ENCODE assay signal across 22 cellular contexts in the genomic region with DNA sequence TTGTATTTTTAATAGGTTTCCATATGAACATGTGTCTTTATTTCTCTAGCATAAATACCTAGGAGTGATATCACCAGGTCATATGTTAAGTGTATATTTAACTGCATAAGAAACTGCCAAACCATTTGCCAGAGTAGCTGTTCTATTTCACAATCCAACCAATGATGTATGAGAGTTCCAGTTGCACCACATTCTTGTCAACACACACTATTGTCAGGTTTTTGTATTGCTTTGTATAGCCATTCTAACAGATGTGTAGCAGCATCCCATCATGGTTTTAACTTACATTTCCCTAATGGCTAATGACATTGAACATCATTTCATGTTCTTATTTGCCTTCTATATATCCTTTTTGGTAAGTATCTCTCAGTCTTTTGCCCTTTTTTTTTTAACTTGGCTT. TPM values are rescaled to one million over a fixed set of nuclear protein-coding genes. Genes with fewer than 3 reads are reported as not detected.
A peak's percentile ranks its signal among the peaks of the same experiment; 100 is the strongest.
DNase-seq lines count a peak whose midpoint lies in the region; ATAC-seq, FAIRE-seq and TF ChIP-seq lines count a peak whose summit lies in the region.
"Had no signal": no experiment of that assay in that cellular context is flagged by ENCODE, and none has a peak within 500 bp of the region (broad histone marks: within the 10 kb centered on the region; RNA-seq: fewer than 3 reads in every experiment).

No MANE protein-coding gene starts in this region.

- no peak overlapping the region for H2BK15ac ChIP-seq in IMR-90 (ENCODE audit: low read depth, low read length)

- H3K14ac ChIP-seq in IMR-90 (replicated peaks; ENCODE audit: low read depth, low read length), result no peak overlapping the region

- TF ChIP-seq CTCF in HepG2 (CRISPR knock-in tag; IDR thresholded peaks at IDR 0.05) (no peak), right lobe of liver (IDR thresholded peaks at IDR 0.05) (no peak), IMR-90 (conservative IDR thresholded peaks at IDR 0.05; ENCODE audit: low read depth, low read length) (no peak), pancreas (IDR thresholded peaks at IDR 0.05) (no peak)

- no peaks in the 10 kb centered on the region for H3K36me3 ChIP-seq in HepG2 (replicated peaks in 1 of 2; ENCODE audit: control insufficient read depth in 1 of 2, insufficient read depth in 2 of 2, low read length in 2 of 2)
- no peaks in the 10 kb centered on the region for H3K36me3 ChIP-seq in right lobe of liver
- H3K36me3 ChIP-seq in IMR-90 (ENCODE audit: control insufficient read depth, insufficient read depth, low read length), result no peaks in the 10 kb centered on the region
- peaks cover 6 to 70% (median 12%) of the 10 kb centered on the region in 3 donors for H3K36me3 ChIP-seq in pancreas
- H3K36me3 ChIP-seq: BLaER1 had no signal

- H3K18ac ChIP-seq in IMR-90 (ENCODE audit: low read depth, low read length), result no peak overlapping the region

- H2AK9ac ChIP-seq in IMR-90 (replicated peaks; ENCODE audit: low read depth, low read length, poor library complexity), result no peak overlapping the region

- H3K27me3 ChIP-seq in HepG2 (ENCODE audit: control insufficient read depth in 1 of 2, insufficient read depth in 2 of 2, low read length in 2 of 2) (no peaks in the 10 kb centered on the region), right lobe of liver (no peaks in the 10 kb centered on the region), IMR-90 (ENCODE audit: control insufficient read depth, insufficient read depth, low read length) (no peaks in the 10 kb centered on the region), pancreas (no peaks in the 10 kb centered on the region)
- H3K27me3 ChIP-seq: BE2C, BLaER1 had no signal

- no peak for TF ChIP-seq POLR2A in HepG2 (IDR thresholded peaks at IDR 0.05; ENCODE audit: insufficient read depth in 1 of 2, low read depth in 2 of 2, low read length in 2 of 2)
- no peak for TF ChIP-seq POLR2A in right lobe of liver (IDR thresholded peaks at IDR 0.05)
- no peak for TF ChIP-seq POLR2A in IMR-90 (IDR thresholded peaks at IDR 0.05; ENCODE audit: low read depth, low read length)

- H2AK5ac ChIP-seq in IMR-90 (ENCODE audit: low read depth, low read length), result no peak overlapping the region

- no peak overlapping the region for H3K23ac ChIP-seq in IMR-90 (ENCODE audit: low read depth, low read length)

- no peak overlapping the region for H3K4ac ChIP-seq in IMR-90 (ENCODE audit: low read depth, low read length)

- H3K56ac ChIP-seq in IMR-90 (ENCODE audit: extremely low read depth, insufficient read depth, low read length), result no peak overlapping the region

- H3K79me1 ChIP-seq in IMR-90 (ENCODE audit: low read depth in 1 of 2, low read length in 2 of 2), result no peaks in the 10 kb centered on the region

- POLR2A ChIA-PET in HepG2 (lab: Yijun Ruan, JAX), result no interaction called here
- POLR2A ChIA-PET in IMR-90 (lab: Charles Lee; ENCODE audit: unreplicated experiment), result no interaction called here

- peaks cover 3% of the 10 kb centered on the region; the same call in 1 of the 2 replicates for H3K9me1 ChIP-seq in IMR-90 (ENCODE audit: insufficient read depth, low read length)

- TF ChIP-seq RAD21 in HepG2 (CRISPR knock-in tag; IDR thresholded peaks at IDR 0.05), result no peak
- no peak for TF ChIP-seq RAD21 in IMR-90 (IDR thresholded peaks at IDR 0.05; ENCODE audit: low read length)

- H4K5ac ChIP-seq in IMR-90 (ENCODE audit: low read depth, low read length), result no peak overlapping the region

- dilution Hi-C loops in IMR-90 (cut with HindIII; ENCODE audit: low sequenced_read_pairs, unreplicated experiment), result no loop called here

- H3K4me3 ChIP-seq in HepG2 (replicated peaks in 1 of 3; ENCODE audit: insufficient read depth in 1 of 3, low read depth in 2 of 3, low read length in 3 of 3), result no peak overlapping the region
- H3K4me3 ChIP-seq in right lobe of liver, result no peak overlapping the region
- no peak overlapping the region for H3K4me3 ChIP-seq in IMR-90 (ENCODE audit: insufficient read depth, low read depth, low read length)
- peak overlapping the region in 3 of 4 donors; percentile 0 to 56 (median 54) for H3K4me3 ChIP-seq in pancreas
- H3K4me3 ChIP-seq: BLaER1 had no signal

- no peak overlapping the region for H3K9ac ChIP-seq in HepG2 (ENCODE audit: insufficient read depth, low read depth, low read length)
- H3K9ac ChIP-seq in IMR-90 (ENCODE audit: low read depth, low read length), result no peak overlapping the region
- H3K9ac ChIP-seq: BLaER1 had no signal

- no peak overlapping the region for H4K8ac ChIP-seq in IMR-90 (ENCODE audit: low read depth in 2 of 2, low read length in 2 of 2)

- H2BK5ac ChIP-seq in IMR-90 (ENCODE audit: low read depth, low read length, poor library complexity, severe bottlenecking), result no peak overlapping the region

- H3K27ac ChIP-seq in HepG2 (ENCODE audit: extremely low read length, insufficient read depth, low read length) (no peak overlapping the region), right lobe of liver (no peak overlapping the region), IMR-90 (ENCODE audit: insufficient read depth, low read length) (no peak overlapping the region), pancreas (peak overlapping the region in 2 of 4 donors; percentile 9 to 86)
- H3K27ac ChIP-seq: 22Rv1, BLaER1 had no signal

- no peak for FAIRE-seq in HepG2 (lab: Jason Lieb, UNC)
- FAIRE-seq in pancreas (lab: Jason Lieb, UNC), result no peak
- FAIRE-seq: D721Med, G401.6, GM12891, GM19239 had no signal

- H3K9me3 ChIP-seq in HepG2 (ENCODE audit: low read length), result no peaks in the 10 kb centered on the region
- no peaks in the 10 kb centered on the region for H3K9me3 ChIP-seq in right lobe of liver
- H3K9me3 ChIP-seq in IMR-90 (ENCODE audit: control insufficient read depth, insufficient read depth, low read length), result no peaks in the 10 kb centered on the region
- no peaks in the 10 kb centered on the region for H3K9me3 ChIP-seq in pancreas
- H3K9me3 ChIP-seq: BE2C, Caco-2 had no signal

- CTCF ChIA-PET in HepG2 (lab: Yijun Ruan, JAX; ENCODE audit: low intra/inter-chr PET ratio, low total read pairs), result no interaction called here
- CTCF ChIA-PET in IMR-90 (lab: Yijun Ruan, JAX), result no interaction called here

- no peaks in the 10 kb centered on the region for H3K79me2 ChIP-seq in HepG2 (ENCODE audit: insufficient read depth, low read length)

- no peak overlapping the region for H2BK120ac ChIP-seq in IMR-90 (ENCODE audit: low read depth, low read length)

- no peak overlapping the region for H4K91ac ChIP-seq in IMR-90 (ENCODE audit: insufficient read depth, low read depth, low read length)

- H2AFZ ChIP-seq in HepG2 (ENCODE audit: low read length) (no peak overlapping the region), IMR-90 (replicated peaks; ENCODE audit: low read length, poor library complexity) (no peak overlapping the region)

- H3K4me1 ChIP-seq in HepG2 (ENCODE audit: insufficient read depth, low read length) (no peaks in the 10 kb centered on the region), right lobe of liver (no peaks in the 10 kb centered on the region), IMR-90 (ENCODE audit: control insufficient read depth, insufficient read depth, low read length) (no peaks in the 10 kb centered on the region), pancreas (peaks cover 1 to 5% (median 4%) of the 10 kb centered on the region in 3 donors)
- H3K4me1 ChIP-seq: BE2C, Caco-2 had no signal

- no peaks in the 10 kb centered on the region for H4K20me1 ChIP-seq in HepG2 (ENCODE audit: insufficient read depth, low read length)
- H4K20me1 ChIP-seq in IMR-90 (ENCODE audit: insufficient read depth, low read length), result no peaks in the 10 kb centered on the region
- H4K20me1 ChIP-seq: BLaER1 had no signal

- in situ Hi-C loops in HepG2 (cut with HindIII; ENCODE audit: extremely low pct_ligation_motif_present, low pct_unique_long_range_greater_than_20kb) (no loop called here), IMR-90 (cut with MboI; ENCODE audit: low sequenced_read_pairs) (no loop called here)

- H3K4me2 ChIP-seq in HepG2 (ENCODE audit: low read depth, low read length), result no peak overlapping the region
- no peak overlapping the region for H3K4me2 ChIP-seq in IMR-90 (ENCODE audit: low read depth, low read length)
- H3K4me2 ChIP-seq: BLaER1 had no signal

- DNase-seq in HepG2 (ENCODE audit: low spot score), result no peak
- DNase-seq in right lobe of liver, result no peak
- DNase-seq in IMR-90, result no peak
- DNase-seq in pancreas, result no peak
- DNase-seq in T1000 (lab: John Stamatoyannopoulos, UW), result no peak
- DNase-seq in iPS-NIHi11 (ENCODE audit: low spot score), result no peak
- DNase-seq: ACHN; BE2C; C1 segment of cervical spinal cord; Caco-2; Calu3; CD4-positive, alpha-beta memory T cell; CD4-positive, CD25-positive, alpha-beta regulatory T cell; DMS79 treated with DMSO at 0.1 percent for 48 hours; GF-D8 had no signal

- intact Hi-C loops in HepG2 (cut with micrococcal nuclease; ENCODE audit: unreplicated experiment) (no loop called here), right lobe of liver (cut with DNase I) (no loop called here), IMR-90 (cut with micrococcal nuclease) (no loop called here), pancreas (cut with DNase I) (no loop called here)

- no peak overlapping the region for H2BK20ac ChIP-seq in IMR-90 (ENCODE audit: low read depth, low read length)

- no peak for ATAC-seq in HepG2
- ATAC-seq in right lobe of liver, result no peak
- no peak for ATAC-seq in IMR-90 (ENCODE audit: low read depth)
- no peak for ATAC-seq in pancreas

- TF ChIP-seq EP300 in HepG2 (IDR thresholded peaks at IDR 0.05; ENCODE audit: low read depth in 2 of 2, low read length in 2 of 2), result no peak
- TF ChIP-seq EP300 in HepG2 (CRISPR knock-in tag; IDR thresholded peaks at IDR 0.05; ENCODE audit: borderline replicate concordance), result no peak

- no TSS peak for BruUV-seq in HepG2 (replicated peaks; lab: Mats Ljungman, UMichigan)
- no TSS peak for BruUV-seq in IMR-90 (replicated peaks; lab: Mats Ljungman, UMichigan)

RNA-seq across cellular contexts. Expression of a gene that starts 4.1 kb away (rescaled TPM):
- 0.29 and 0.34 TPM in 2 replicates for total RNA-seq in HepG2 (2016; rRNA removed; fragmentation: Illumina TruSeq; extraction: Trizol)
- 0.26 TPM in 1 of 2 replicates, not detected in the other for total RNA-seq in HepG2 (2016; cell fraction: cytosol; rRNA removed; fragmentation: Illumina TruSeq; extraction: Trizol; ENCODE audit: low read depth)
- total RNA-seq in HepG2 (2016; cell fraction: insoluble cytoplasmic fraction; rRNA removed; fragmentation: Illumina TruSeq; extraction: Trizol), result 0.36 and 0.48 TPM in 2 replicates
- total RNA-seq in HepG2 (2016; cell fraction: membrane; rRNA removed; fragmentation: Illumina TruSeq; extraction: Trizol), result 0.28 TPM in 2 replicates
- total RNA-seq in HepG2 (2016; cell fraction: nucleus; rRNA removed; fragmentation: Illumina TruSeq; extraction: Trizol), result 0.81 and 1.1 TPM in 2 replicates
- polyA plus RNA-seq in HepG2 (2011; rRNA removed), result 0.20 and 0.22 TPM in 2 replicates
- 0.12 and 0.23 TPM in 2 replicates for polyA plus RNA-seq in HepG2 (2011; cell fraction: cytosol; rRNA removed)
- 1.4 and 1.5 TPM in 2 replicates for polyA plus RNA-seq in HepG2 (2011; cell fraction: nucleus; rRNA removed)
- 0.25 TPM in 2 replicates for polyA plus RNA-seq in HepG2 (2012)
- polyA plus RNA-seq in HepG2 (2016; cell fraction: cytosol; fragmentation: Illumina TruSeq; extraction: Trizol; ENCODE audit: low read depth), result 0.25 and 0.38 TPM in 2 replicates
- 0.12 and 0.42 TPM in 2 replicates for polyA plus RNA-seq in HepG2 (2016; cell fraction: insoluble cytoplasmic fraction; fragmentation: Illumina TruSeq; extraction: Trizol; ENCODE audit: low read depth)
- polyA plus RNA-seq in HepG2 (2016; cell fraction: membrane; fragmentation: Illumina TruSeq; extraction: Trizol; ENCODE audit: low read depth), result 0.32 and 0.41 TPM in 2 replicates
- polyA plus RNA-seq in HepG2 (2016; cell fraction: nucleus; fragmentation: Illumina TruSeq; extraction: Trizol; ENCODE audit: insufficient read depth, low read depth), result 1.1 and 1.3 TPM in 2 replicates
- 0.46 and 2.5 TPM in 2 replicates for polyA minus RNA-seq in HepG2 (2011; rRNA and poly(A)+ RNA removed; ENCODE audit: low replicate concordance)
- polyA minus RNA-seq in HepG2 (2011; cell fraction: cytosol; rRNA and poly(A)+ RNA removed), result not detected in 2 replicates
- 1.3 and 2.4 TPM in 2 replicates for polyA minus RNA-seq in HepG2 (2011; cell fraction: nucleus; rRNA and poly(A)+ RNA removed)
- total RNA-seq in right lobe of liver, result under 1 TPM in 1 of 6 experiments, not detected in 5; 0.20 TPM
- 0.36 and 0.56 TPM in 2 replicates for total RNA-seq in IMR-90 (2012; rRNA removed)
- 0.56 and 0.67 TPM in 2 replicates for polyA plus RNA-seq in IMR-90 (2012; rRNA removed)
- polyA plus RNA-seq in IMR-90 (2012; cell fraction: cytosol; rRNA removed), result 0.07 and 0.10 TPM in 2 replicates
- 0.62 and 3.9 TPM in 2 replicates for polyA plus RNA-seq in IMR-90 (2012; cell fraction: nucleus; rRNA removed; ENCODE audit: low replicate concordance)
- total RNA-seq in pancreas, result 1,000 to 10,000 TPM in 4 of 6 donors, 100 to 1,000 TPM in 2; 734 to 3,085 (median 1,884) TPM
- 1,000 to 10,000 TPM; 2,023 to 2,052 TPM for polyA plus RNA-seq in pancreas
- total RNA-seq: A172 had no signal

RNA-seq across cellular contexts. Expression of a gene that starts 37.8 kb away (rescaled TPM):
- total RNA-seq in HepG2 (2016; rRNA removed; fragmentation: Illumina TruSeq; extraction: Trizol), result 2.5 and 3.0 TPM in 2 replicates
- 1.6 and 1.9 TPM in 2 replicates for total RNA-seq in HepG2 (2016; cell fraction: cytosol; rRNA removed; fragmentation: Illumina TruSeq; extraction: Trizol; ENCODE audit: low read depth)
- total RNA-seq in HepG2 (2016; cell fraction: insoluble cytoplasmic fraction; rRNA removed; fragmentation: Illumina TruSeq; extraction: Trizol), result 2.7 and 3.0 TPM in 2 replicates
- total RNA-seq in HepG2 (2016; cell fraction: membrane; rRNA removed; fragmentation: Illumina TruSeq; extraction: Trizol), result 2.7 and 3.1 TPM in 2 replicates
- total RNA-seq in HepG2 (2016; cell fraction: nucleus; rRNA removed; fragmentation: Illumina TruSeq; extraction: Trizol), result 2.4 and 5.6 TPM in 2 replicates
- polyA plus RNA-seq in HepG2 (2011; rRNA removed), result 1.9 and 2.0 TPM in 2 replicates
- 1.0 and 1.6 TPM in 2 replicates for polyA plus RNA-seq in HepG2 (2011; cell fraction: cytosol; rRNA removed)
- polyA plus RNA-seq in HepG2 (2011; cell fraction: nucleus; rRNA removed), result 3.0 TPM in 2 replicates
- 2.2 and 2.3 TPM in 2 replicates for polyA plus RNA-seq in HepG2 (2012)
- polyA plus RNA-seq in HepG2 (2016; cell fraction: cytosol; fragmentation: Illumina TruSeq; extraction: Trizol; ENCODE audit: low read depth), result 1.8 and 2.5 TPM in 2 replicates
- 2.0 and 2.6 TPM in 2 replicates for polyA plus RNA-seq in HepG2 (2016; cell fraction: insoluble cytoplasmic fraction; fragmentation: Illumina TruSeq; extraction: Trizol; ENCODE audit: low read depth)
- polyA plus RNA-seq in HepG2 (2016; cell fraction: membrane; fragmentation: Illumina TruSeq; extraction: Trizol; ENCODE audit: low read depth), result 1.6 and 3.3 TPM in 2 replicates
- polyA plus RNA-seq in HepG2 (2016; cell fraction: nucleus; fragmentation: Illumina TruSeq; extraction: Trizol; ENCODE audit: insufficient read depth, low read depth), result 4.9 and 8.1 TPM in 2 replicates
- 1.4 TPM in 1 of 2 replicates, not detected in the other for polyA minus RNA-seq in HepG2 (2011; rRNA and poly(A)+ RNA removed; ENCODE audit: low replicate concordance)
- polyA minus RNA-seq in HepG2 (2011; cell fraction: cytosol; rRNA and poly(A)+ RNA removed), result 1.3 TPM in 1 of 2 replicates, not detected in the other
- polyA minus RNA-seq in HepG2 (2011; cell fraction: nucleus; rRNA and poly(A)+ RNA removed), result 2.4 and 4.8 TPM in 2 replicates
- total RNA-seq in right lobe of liver, result under 1 TPM in 4 of 6 experiments, not detected in 2; 0.34 to 0.75 (median 0.51) TPM
- total RNA-seq in IMR-90 (2012; rRNA removed), result 1.6 and 2.2 TPM in 2 replicates
- 3.4 and 4.3 TPM in 2 replicates for polyA plus RNA-seq in IMR-90 (2012; rRNA removed)
- polyA plus RNA-seq in IMR-90 (2012; cell fraction: cytosol; rRNA removed), result 2.4 and 4.4 TPM in 2 replicates
- polyA plus RNA-seq in IMR-90 (2012; cell fraction: nucleus; rRNA removed; ENCODE audit: low replicate concordance), result 1.3 and 9.8 TPM in 2 replicates
- 1 to 10 TPM; 3.5 to 5.1 (median 4.8) TPM for total RNA-seq in pancreas
- 1 to 10 TPM; 6.8 to 7.1 TPM for polyA plus RNA-seq in pancreas
- total RNA-seq: A172 had no signal

Comparison
In these comparisons a context has a peak if more than half of its experiments do, and no peak if none do; other contexts are left out.
1. H3K4me3 ChIP-seq: peak in pancreas (3 of 4); none in HepG2 (0 of 3), right lobe of liver (0 of 3) and IMR-90 (single experiment).
2. RNA of a gene that starts 4.1 kb away (total RNA-seq): 734 to 3,085 TPM in pancreas; 0.36 to 0.56 TPM in IMR-90, 0.26 to 1.1 TPM in HepG2 and 0.20 TPM in right lobe of liver; every median in the first group is over 100 times any median in the second.